1 cellular context compared by ENCODE assay signal in genomic region chr22:37777122-37777687, GRCh38.
TF ChIP-seq lines count a peak whose summit lies in the region.

No MANE protein-coding gene starts in this region.

TF ChIP-seq in K562, 482 proteins besides CTCF, POLR2A, EP300 and RAD21 (continued from another document and continues in another):
- TF ChIP-seq ASH1L (IDR thresholded peaks at IDR 0.05; ENCODE audit: borderline replicate concordance, low read depth, partially characterized antibody) = no peak
- TF ChIP-seq ZBTB1 (CRISPR knock-in tag; IDR thresholded peaks at IDR 0.05; ENCODE audit: borderline replicate concordance, low read depth) = peak; percentile 41; the same call in 1 of the 2 replicates
- no peak for TF ChIP-seq ZNF146 (CRISPR knock-in tag; IDR thresholded peaks at IDR 0.05; ENCODE audit: unreplicated experiment)
- no peak for TF ChIP-seq TSHZ1 (CRISPR knock-in tag; IDR thresholded peaks at IDR 0.05)
- no peak for TF ChIP-seq RFX5 (IDR thresholded peaks at IDR 0.05; ENCODE audit: low read depth, low read length)
- peak; percentile 11; the same call in 1 of the 2 replicates for TF ChIP-seq SMARCA5 (IDR thresholded peaks at IDR 0.05)
- no peak for TF ChIP-seq TCFL5 (CRISPR knock-in tag; conservative IDR thresholded peaks at IDR 0.05)
- no peak for TF ChIP-seq JUND (IDR thresholded peaks at IDR 0.05; ENCODE audit: borderline replicate concordance, low read depth, low read length)
- TF ChIP-seq JUND (tag; IDR thresholded peaks at IDR 0.05; ENCODE audit: borderline replicate concordance, low read depth, low read length) = peak; percentile 40; the same call in 2 of the 3 replicates
- 0 out of 2 replicates have a peak, but pooled peaks have one; percentile 20 for TF ChIP-seq MTA3 (IDR thresholded peaks at IDR 0.05; ENCODE audit: borderline replicate concordance)
- TF ChIP-seq SAFB (IDR thresholded peaks at IDR 0.05; ENCODE audit: borderline replicate concordance, low read depth, low read length) = no peak
- no peak for TF ChIP-seq ZBTB34 (CRISPR knock-in tag; IDR thresholded peaks at IDR 0.05)
- TF ChIP-seq, protein P1, sequence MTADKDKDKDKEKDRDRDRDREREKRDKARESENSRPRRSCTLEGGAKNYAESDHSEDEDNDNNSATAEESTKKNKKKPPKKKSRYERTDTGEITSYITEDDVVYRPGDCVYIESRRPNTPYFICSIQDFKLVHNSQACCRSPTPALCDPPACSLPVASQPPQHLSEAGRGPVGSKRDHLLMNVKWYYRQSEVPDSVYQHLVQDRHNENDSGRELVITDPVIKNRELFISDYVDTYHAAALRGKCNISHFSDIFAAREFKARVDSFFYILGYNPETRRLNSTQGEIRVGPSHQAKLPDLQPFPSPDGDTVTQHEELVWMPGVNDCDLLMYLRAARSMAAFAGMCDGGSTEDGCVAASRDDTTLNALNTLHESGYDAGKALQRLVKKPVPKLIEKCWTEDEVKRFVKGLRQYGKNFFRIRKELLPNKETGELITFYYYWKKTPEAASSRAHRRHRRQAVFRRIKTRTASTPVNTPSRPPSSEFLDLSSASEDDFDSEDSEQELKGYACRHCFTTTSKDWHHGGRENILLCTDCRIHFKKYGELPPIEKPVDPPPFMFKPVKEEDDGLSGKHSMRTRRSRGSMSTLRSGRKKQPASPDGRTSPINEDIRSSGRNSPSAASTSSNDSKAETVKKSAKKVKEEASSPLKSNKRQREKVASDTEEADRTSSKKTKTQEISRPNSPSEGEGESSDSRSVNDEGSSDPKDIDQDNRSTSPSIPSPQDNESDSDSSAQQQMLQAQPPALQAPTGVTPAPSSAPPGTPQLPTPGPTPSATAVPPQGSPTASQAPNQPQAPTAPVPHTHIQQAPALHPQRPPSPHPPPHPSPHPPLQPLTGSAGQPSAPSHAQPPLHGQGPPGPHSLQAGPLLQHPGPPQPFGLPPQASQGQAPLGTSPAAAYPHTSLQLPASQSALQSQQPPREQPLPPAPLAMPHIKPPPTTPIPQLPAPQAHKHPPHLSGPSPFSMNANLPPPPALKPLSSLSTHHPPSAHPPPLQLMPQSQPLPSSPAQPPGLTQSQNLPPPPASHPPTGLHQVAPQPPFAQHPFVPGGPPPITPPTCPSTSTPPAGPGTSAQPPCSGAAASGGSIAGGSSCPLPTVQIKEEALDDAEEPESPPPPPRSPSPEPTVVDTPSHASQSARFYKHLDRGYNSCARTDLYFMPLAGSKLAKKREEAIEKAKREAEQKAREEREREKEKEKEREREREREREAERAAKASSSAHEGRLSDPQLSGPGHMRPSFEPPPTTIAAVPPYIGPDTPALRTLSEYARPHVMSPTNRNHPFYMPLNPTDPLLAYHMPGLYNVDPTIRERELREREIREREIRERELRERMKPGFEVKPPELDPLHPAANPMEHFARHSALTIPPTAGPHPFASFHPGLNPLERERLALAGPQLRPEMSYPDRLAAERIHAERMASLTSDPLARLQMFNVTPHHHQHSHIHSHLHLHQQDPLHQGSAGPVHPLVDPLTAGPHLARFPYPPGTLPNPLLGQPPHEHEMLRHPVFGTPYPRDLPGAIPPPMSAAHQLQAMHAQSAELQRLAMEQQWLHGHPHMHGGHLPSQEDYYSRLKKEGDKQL (CRISPR knock-in tag; IDR thresholded peaks at IDR 0.05; ENCODE audit: borderline replicate concordance) = no peak
- TF ChIP-seq POLR2H (tag; IDR thresholded peaks at IDR 0.05; ENCODE audit: low read depth) = no peak
- no peak for TF ChIP-seq U2AF2 (optimal IDR thresholded peaks at IDR 0.05; ENCODE audit: low read depth, low read length)
- TF ChIP-seq, protein P2, sequence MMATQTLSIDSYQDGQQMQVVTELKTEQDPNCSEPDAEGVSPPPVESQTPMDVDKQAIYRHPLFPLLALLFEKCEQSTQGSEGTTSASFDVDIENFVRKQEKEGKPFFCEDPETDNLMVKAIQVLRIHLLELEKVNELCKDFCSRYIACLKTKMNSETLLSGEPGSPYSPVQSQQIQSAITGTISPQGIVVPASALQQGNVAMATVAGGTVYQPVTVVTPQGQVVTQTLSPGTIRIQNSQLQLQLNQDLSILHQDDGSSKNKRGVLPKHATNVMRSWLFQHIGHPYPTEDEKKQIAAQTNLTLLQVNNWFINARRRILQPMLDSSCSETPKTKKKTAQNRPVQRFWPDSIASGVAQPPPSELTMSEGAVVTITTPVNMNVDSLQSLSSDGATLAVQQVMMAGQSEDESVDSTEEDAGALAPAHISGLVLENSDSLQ (IDR thresholded peaks at IDR 0.05) = no peak
- TF ChIP-seq POLR3A (IDR thresholded peaks at IDR 0.05; ENCODE audit: borderline replicate concordance, extremely low read depth, insufficient read depth, insufficient read length) = no peak
- no peak for TF ChIP-seq NR2F6 (CRISPR knock-in tag; IDR thresholded peaks at IDR 0.05)
- TF ChIP-seq CGGBP1 (CRISPR knock-in tag; IDR thresholded peaks at IDR 0.05) = no peak
- TF ChIP-seq ZNF431 (CRISPR knock-in tag; IDR thresholded peaks at IDR 0.05) = 0 out of 2 replicates have a peak, but pooled peaks have one; percentile 41
- no peak for TF ChIP-seq MEF2D (tag; conservative IDR thresholded peaks at IDR 0.05; ENCODE audit: low read depth)
- no peak for TF ChIP-seq ZNF830 (CRISPR knock-in tag; IDR thresholded peaks at IDR 0.05)
- peak; percentile 39; the same call in 1 of the 2 replicates for TF ChIP-seq RAD51 (IDR thresholded peaks at IDR 0.05; ENCODE audit: borderline replicate concordance, low read depth)
- peak; percentile 50; the same call in 1 of the 2 replicates for TF ChIP-seq SOX6 (IDR thresholded peaks at IDR 0.05)
- TF ChIP-seq EWSR1 (IDR thresholded peaks at IDR 0.05; ENCODE audit: borderline replicate concordance, low read depth, partially characterized antibody) = no peak
- no peak for TF ChIP-seq MYBL2 (IDR thresholded peaks at IDR 0.05; ENCODE audit: low read depth)
- no peak for TF ChIP-seq MYBL2 (CRISPR knock-in tag; IDR thresholded peaks at IDR 0.05; ENCODE audit: borderline replicate concordance)
- TF ChIP-seq THAP7 (CRISPR knock-in tag; IDR thresholded peaks at IDR 0.05) = no peak
- TF ChIP-seq SMAD2 (IDR thresholded peaks at IDR 0.05; ENCODE audit: low read depth, low read length) = no peak
- TF ChIP-seq, protein P3, sequence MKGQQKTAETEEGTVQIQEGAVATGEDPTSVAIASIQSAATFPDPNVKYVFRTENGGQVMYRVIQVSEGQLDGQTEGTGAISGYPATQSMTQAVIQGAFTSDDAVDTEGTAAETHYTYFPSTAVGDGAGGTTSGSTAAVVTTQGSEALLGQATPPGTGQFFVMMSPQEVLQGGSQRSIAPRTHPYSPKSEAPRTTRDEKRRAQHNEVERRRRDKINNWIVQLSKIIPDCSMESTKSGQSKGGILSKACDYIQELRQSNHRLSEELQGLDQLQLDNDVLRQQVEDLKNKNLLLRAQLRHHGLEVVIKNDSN (CRISPR knock-in tag; IDR thresholded peaks at IDR 0.05) = peak; percentile 55; the same call in 1 of the 2 replicates
- TF ChIP-seq, protein P4, sequence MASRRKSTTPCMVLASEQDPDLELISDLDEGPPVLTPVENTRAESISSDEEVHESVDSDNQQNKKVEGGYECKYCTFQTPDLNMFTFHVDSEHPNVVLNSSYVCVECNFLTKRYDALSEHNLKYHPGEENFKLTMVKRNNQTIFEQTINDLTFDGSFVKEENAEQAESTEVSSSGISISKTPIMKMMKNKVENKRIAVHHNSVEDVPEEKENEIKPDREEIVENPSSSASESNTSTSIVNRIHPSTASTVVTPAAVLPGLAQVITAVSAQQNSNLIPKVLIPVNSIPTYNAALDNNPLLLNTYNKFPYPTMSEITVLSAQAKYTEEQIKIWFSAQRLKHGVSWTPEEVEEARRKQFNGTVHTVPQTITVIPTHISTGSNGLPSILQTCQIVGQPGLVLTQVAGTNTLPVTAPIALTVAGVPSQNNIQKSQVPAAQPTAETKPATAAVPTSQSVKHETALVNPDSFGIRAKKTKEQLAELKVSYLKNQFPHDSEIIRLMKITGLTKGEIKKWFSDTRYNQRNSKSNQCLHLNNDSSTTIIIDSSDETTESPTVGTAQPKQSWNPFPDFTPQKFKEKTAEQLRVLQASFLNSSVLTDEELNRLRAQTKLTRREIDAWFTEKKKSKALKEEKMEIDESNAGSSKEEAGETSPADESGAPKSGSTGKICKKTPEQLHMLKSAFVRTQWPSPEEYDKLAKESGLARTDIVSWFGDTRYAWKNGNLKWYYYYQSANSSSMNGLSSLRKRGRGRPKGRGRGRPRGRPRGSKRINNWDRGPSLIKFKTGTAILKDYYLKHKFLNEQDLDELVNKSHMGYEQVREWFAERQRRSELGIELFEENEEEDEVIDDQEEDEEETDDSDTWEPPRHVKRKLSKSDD (conservative IDR thresholded peaks at IDR 0.05; ENCODE audit: low read length) = no peak
- TF ChIP-seq YBX1 (IDR thresholded peaks at IDR 0.05) = no peak
- TF ChIP-seq GTF2F1 (IDR thresholded peaks at IDR 0.05; ENCODE audit: low read depth, low read length) = no peak
- no peak for TF ChIP-seq RUNX1 (IDR thresholded peaks at IDR 0.05; ENCODE audit: low read depth)
- no peak for TF ChIP-seq ZNF280A (IDR thresholded peaks at IDR 0.05; ENCODE audit: low read depth, partially characterized antibody)
- TF ChIP-seq FOSL1 (tag; conservative IDR thresholded peaks at IDR 0.05) = no peak
- TF ChIP-seq, protein P5, sequence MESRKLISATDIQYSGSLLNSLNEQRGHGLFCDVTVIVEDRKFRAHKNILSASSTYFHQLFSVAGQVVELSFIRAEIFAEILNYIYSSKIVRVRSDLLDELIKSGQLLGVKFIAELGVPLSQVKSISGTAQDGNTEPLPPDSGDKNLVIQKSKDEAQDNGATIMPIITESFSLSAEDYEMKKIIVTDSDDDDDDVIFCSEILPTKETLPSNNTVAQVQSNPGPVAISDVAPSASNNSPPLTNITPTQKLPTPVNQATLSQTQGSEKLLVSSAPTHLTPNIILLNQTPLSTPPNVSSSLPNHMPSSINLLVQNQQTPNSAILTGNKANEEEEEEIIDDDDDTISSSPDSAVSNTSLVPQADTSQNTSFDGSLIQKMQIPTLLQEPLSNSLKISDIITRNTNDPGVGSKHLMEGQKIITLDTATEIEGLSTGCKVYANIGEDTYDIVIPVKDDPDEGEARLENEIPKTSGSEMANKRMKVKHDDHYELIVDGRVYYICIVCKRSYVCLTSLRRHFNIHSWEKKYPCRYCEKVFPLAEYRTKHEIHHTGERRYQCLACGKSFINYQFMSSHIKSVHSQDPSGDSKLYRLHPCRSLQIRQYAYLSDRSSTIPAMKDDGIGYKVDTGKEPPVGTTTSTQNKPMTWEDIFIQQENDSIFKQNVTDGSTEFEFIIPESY (CRISPR knock-in tag; IDR thresholded peaks at IDR 0.05) = no peak
- TF ChIP-seq ZNF436 (CRISPR knock-in tag; IDR thresholded peaks at IDR 0.05) = no peak
- no peak for TF ChIP-seq ZNF224 (CRISPR knock-in tag; IDR thresholded peaks at IDR 0.05)
- no peak for TF ChIP-seq HEY1 (CRISPR knock-in tag; IDR thresholded peaks at IDR 0.05; ENCODE audit: borderline replicate concordance)
- no peak for TF ChIP-seq NELFE (IDR thresholded peaks at IDR 0.05; ENCODE audit: insufficient read depth, insufficient read length)
- no peak for TF ChIP-seq RBFOX2 (IDR thresholded peaks at IDR 0.05; ENCODE audit: low read depth, low read length)
